ENCODE assay signal across 8 cellular contexts in genomic region chr1:24418898-24419628, GRCh38. TPM values are rescaled to one million over a fixed set of nuclear protein-coding genes. Genes with fewer than 3 reads are reported as not detected.
DNase-seq lines count a peak whose midpoint lies in the region; ATAC-seq and TF ChIP-seq lines count a peak whose summit lies in the region.

No MANE protein-coding gene starts in this region.

- H3K27me3 Mint-ChIP-seq in activated CD8-positive, alpha-beta T cell treated with anti-CD3 and anti-CD28 coated beads for 36 hours: no peaks in the 10 kb centered on the region
- no peaks in the 10 kb centered on the region for H3K27me3 Mint-ChIP-seq in Caco-2 (ENCODE audit: insufficient read depth, unreplicated experiment)

- H3K4me3 Mint-ChIP-seq in activated CD8-positive, alpha-beta T cell treated with anti-CD3 and anti-CD28 coated beads for 36 hours: no peak overlapping the region
- no peak overlapping the region for H3K4me3 Mint-ChIP-seq in Caco-2 (ENCODE audit: unreplicated experiment)

- TF ChIP-seq CTCF in 22Rv1 (IDR thresholded peaks at IDR 0.05) (no peak), Caco-2 (IDR thresholded peaks at IDR 0.05; ENCODE audit: insufficient read depth in 1 of 2, low read depth in 1 of 2, low read length in 1 of 2, severe bottlenecking in 1 of 2, unreplicated experiment in 1 of 2) (no peak)
- no peak for TF ChIP-seq CTCF in activated CD8-positive, alpha-beta T cell treated with anti-CD3 and anti-CD28 coated beads for 36 hours (IDR thresholded peaks at IDR 0.05)

- H3K4me1 ChIP-seq in Caco-2 (peaks cover 15% of the 10 kb centered on the region), SJCRH30 (no peaks in the 10 kb centered on the region)

- peak; percentile 24 for DNase-seq in activated CD8-positive, alpha-beta T cell treated with anti-CD3 and anti-CD28 coated beads for 36 hours
- DNase-seq in islet precursor cell: peak; percentile 74
- DNase-seq in SKM-1 treated with dmso at 0.1 percent for 144 hours (lab: John Stamatoyannopoulos, UW; ENCODE audit: unreplicated experiment): no peak
- DNase-seq in Caco-2: no peak
- no peak for DNase-seq in SJCRH30

- no peaks in the 10 kb centered on the region for H3K9me3 Mint-ChIP-seq in activated CD8-positive, alpha-beta T cell treated with anti-CD3 and anti-CD28 coated beads for 36 hours
- H3K9me3 Mint-ChIP-seq in Caco-2 (ENCODE audit: unreplicated experiment): no peaks in the 10 kb centered on the region

- H3K27me3 ChIP-seq in Caco-2 (replicated peaks; ENCODE audit: control insufficient read depth, insufficient read depth, low read length): no peaks in the 10 kb centered on the region
- H3K27me3 ChIP-seq in SJCRH30: no peaks in the 10 kb centered on the region

- H3K36me3 ChIP-seq in Caco-2 (ENCODE audit: control insufficient read depth, insufficient read depth, low read length) (no peaks in the 10 kb centered on the region; the same call in 1 of the 2 replicates), SJCRH30 (no peaks in the 10 kb centered on the region)

- CTCF ChIA-PET in activated CD8-positive, alpha-beta T cell treated with anti-CD3 and anti-CD28 coated beads for 36 hours (lab: Charles Lee): interaction anchor here (1.1 to 9.6 kb wide), 6 partner anchors 25 to 221 kb away, joined by 3 to 103 read pairs (median 36); no protein-coding TSS in a partner anchor
- CTCF ChIA-PET in Caco-2 (lab: Charles Lee): interaction anchor here (0.7 kb wide), 1 partner anchor 31 kb away, joined by 4 read pairs; no protein-coding TSS in a partner anchor

- POLR2A ChIA-PET in activated CD8-positive, alpha-beta T cell treated with anti-CD3 and anti-CD28 coated beads for 36 hours (lab: Charles Lee): interaction anchor here (1.0 to 1.1 kb wide), 3 partner anchors 48 to 83 kb away, joined by 3 read pairs; no protein-coding TSS in a partner anchor
- POLR2A ChIA-PET in Caco-2 (lab: Charles Lee): no interaction called here

- TF ChIP-seq RAD21 in Ishikawa (IDR thresholded peaks at IDR 0.05; ENCODE audit: low read depth): no peak

- H3K36me3 Mint-ChIP-seq in activated CD8-positive, alpha-beta T cell treated with anti-CD3 and anti-CD28 coated beads for 36 hours (ENCODE audit: low read depth): peaks cover 24% of the 10 kb centered on the region
- H3K36me3 Mint-ChIP-seq in Caco-2 (ENCODE audit: insufficient read depth, unreplicated experiment): peaks cover 16% of the 10 kb centered on the region

- no peak for TF ChIP-seq EP300 in Ishikawa (IDR thresholded peaks at IDR 0.05; ENCODE audit: borderline replicate concordance)

- BruUV-seq in Caco-2 (replicated peaks; lab: Mats Ljungman, UMichigan): no TSS peak

- ATAC-seq in activated CD8-positive, alpha-beta T cell treated with anti-CD3 and anti-CD28 coated beads for 36 hours: no peak
- no peak for ATAC-seq in GM19328 (IDR thresholded peaks at IDR 0.05; ENCODE audit: unreplicated experiment)

- no peaks in the 10 kb centered on the region for H3K9me3 ChIP-seq in Caco-2
- H3K9me3 ChIP-seq in SJCRH30 (replicated peaks): no peaks in the 10 kb centered on the region

- H3K27ac ChIP-seq in 22Rv1 (peak overlapping the region; percentile 96), SJCRH30 (no peak overlapping the region)

- H3K4me1 Mint-ChIP-seq in activated CD8-positive, alpha-beta T cell treated with anti-CD3 and anti-CD28 coated beads for 36 hours (ENCODE audit: low read depth): peaks cover 58% of the 10 kb centered on the region
- peaks cover 18% of the 10 kb centered on the region for H3K4me1 Mint-ChIP-seq in Caco-2 (ENCODE audit: low read depth, unreplicated experiment)

- peak overlapping the region; percentile 57 for H3K27ac Mint-ChIP-seq in activated CD8-positive, alpha-beta T cell treated with anti-CD3 and anti-CD28 coated beads for 36 hours
- no peak overlapping the region for H3K27ac Mint-ChIP-seq in Caco-2 (ENCODE audit: unreplicated experiment)

- intact Hi-C loops in activated CD8-positive, alpha-beta T cell treated with anti-CD3 and anti-CD28 coated beads for 36 hours (cut with micrococcal nuclease): loop anchor here (5.0 kb wide), 4 partner anchors 63 to 168 kb away; partner anchors contain the start of gene RCAN3
- intact Hi-C loops in Caco-2 (cut with micrococcal nuclease; ENCODE audit: unreplicated experiment): no loop called here

- H3K4me3 ChIP-seq in Caco-2 (ENCODE audit: low read depth, low read length) (no peak overlapping the region), SJCRH30 (no peak overlapping the region)

TF ChIP-seq in Ishikawa, 13 proteins besides CTCF, POLR2A, EP300 and RAD21:
- TF ChIP-seq EGR1 (IDR thresholded peaks at IDR 0.05): no peak
- TF ChIP-seq TCF12 (IDR thresholded peaks at IDR 0.05; ENCODE audit: low read depth): 0 out of 2 replicates have a peak, but pooled peaks have one; percentile 22
TF ChIP-seq in Ishikawa: peak in this region for 1.

RNA-seq across cellular contexts. Expression of gene NIPAL3, which starts 3.5 kb away (rescaled TPM):
- 10 to 100 TPM; 33.2 to 33.3 TPM for total RNA-seq in activated CD8-positive, alpha-beta T cell treated with anti-CD3 and anti-CD28 coated beads for 36 hours
- total RNA-seq in Caco-2 (2022): 9.2 and 9.7 TPM in 2 replicates
- not detected in 2 replicates for total RNA-seq in SJCRH30 (2014; rRNA removed; shearing (Covaris generic))

RNA-seq across cellular contexts. Expression of gene STPG1, which starts 5.5 kb away (rescaled TPM):
- total RNA-seq in activated CD8-positive, alpha-beta T cell treated with anti-CD3 and anti-CD28 coated beads for 36 hours: 1 to 10 TPM; 5.6 to 6.3 TPM
- 6.2 and 8.6 TPM in 2 replicates for total RNA-seq in Caco-2 (2022)
- not detected in 2 replicates for total RNA-seq in SJCRH30 (2014; rRNA removed; shearing (Covaris generic))

Comparison
In these comparisons a context has a peak if more than half of its experiments do, and no peak if none do; other contexts are left out.
1. DNase-seq: peak in activated CD8-positive, alpha-beta T cell treated with anti-CD3 and anti-CD28 coated beads for 36 hours (single experiment) and islet precursor cell (single experiment); none in SKM-1 treated with dmso at 0.1 percent for 144 hours (single experiment), Caco-2 (0 of 2) and SJCRH30 (0 of 2).